In the genomic region with DNA sequence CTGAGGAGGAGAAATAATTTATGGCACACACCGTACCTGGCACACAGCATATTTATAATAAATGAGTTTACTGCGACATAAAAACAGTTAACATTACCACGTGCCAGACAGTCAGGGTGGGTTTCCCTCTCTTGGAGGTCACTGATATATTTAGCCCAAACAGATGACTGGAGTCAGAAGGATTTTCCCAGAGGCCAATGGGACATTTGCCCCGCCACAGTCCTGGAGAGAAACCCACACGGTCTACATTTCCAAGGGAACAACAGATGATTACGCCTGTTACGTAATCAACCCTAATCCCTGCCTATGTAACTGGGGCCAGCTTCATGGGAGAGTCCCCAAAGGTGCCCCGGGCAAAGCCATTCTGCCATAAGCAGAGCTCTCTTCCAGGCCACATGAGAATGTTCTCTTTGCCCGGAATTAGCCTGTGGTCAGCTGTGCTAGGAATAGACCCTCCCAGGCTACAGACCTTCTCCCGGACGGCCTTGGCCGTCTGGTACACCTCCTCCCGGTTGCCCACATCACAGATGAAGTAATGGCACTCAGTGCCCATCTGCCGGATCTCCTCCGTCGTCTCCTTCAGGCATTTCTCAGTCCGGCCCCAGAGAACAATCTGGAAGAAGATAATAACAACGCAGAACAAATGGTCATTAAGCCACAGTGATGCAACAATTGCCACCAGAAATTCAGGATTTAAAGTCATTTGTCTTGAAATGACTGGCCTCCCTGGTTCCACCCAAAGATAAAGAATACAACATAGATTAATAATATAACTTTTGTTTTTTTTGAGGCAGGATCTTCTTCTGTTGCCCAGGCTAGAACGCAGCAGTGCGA, we compare ENCODE assay signal across 17 cellular contexts. TPM values are rescaled to one million over a fixed set of nuclear protein-coding genes. Genes with fewer than 3 reads are reported as not detected.
DNase-seq lines count a peak whose midpoint lies in the region; ATAC-seq and TF ChIP-seq lines count a peak whose summit lies in the region.
"Had no signal": no experiment of that assay in that cellular context is flagged by ENCODE, and none has a peak within 500 bp of the region (broad histone marks: within the 10 kb centered on the region; RNA-seq: fewer than 3 reads in every experiment).

No MANE protein-coding gene starts in this region.

- H3K27ac ChIP-seq in ascending aorta, result peak overlapping the region; percentile 59 to 77
- H3K27ac ChIP-seq: C4-2B had no signal

- H3K36me3 ChIP-seq in ascending aorta, result peaks cover 53 to 63% of the 10 kb centered on the region in 2 donors

- H3K9me3 ChIP-seq in ascending aorta, result no peaks in the 10 kb centered on the region

- no peak overlapping the region for H3K4me3 ChIP-seq in ascending aorta
- H3K4me3 ChIP-seq: skin epidermis had no signal

- H3K4me1 ChIP-seq in ascending aorta, result peaks cover 3 to 15% of the 10 kb centered on the region in 2 donors

- H3K27me3 ChIP-seq in ascending aorta, result no peaks in the 10 kb centered on the region

- intact Hi-C loops in ascending aorta (cut with DNase I), result no loop called here
- intact Hi-C loops in left ventricle myocardium superior (cut with micrococcal nuclease), result loop anchor here (5.0 kb wide), 1 partner anchor 258 kb away; no protein-coding TSS in a partner anchor
- intact Hi-C loops in sciatic nerve (cut with DNase I), result no loop called here

- no peak for TF ChIP-seq CTCF in ascending aorta (IDR thresholded peaks at IDR 0.05)

- ATAC-seq in left ventricle myocardium superior, result peak; percentile 69
- ATAC-seq in sciatic nerve, result peak; percentile 69
- no peak for ATAC-seq in GM19397 (IDR thresholded peaks at IDR 0.05; ENCODE audit: unreplicated experiment)
- no peak for ATAC-seq in GM18858 (IDR thresholded peaks at IDR 0.05; ENCODE audit: unreplicated experiment)
- ATAC-seq: activated CD8-positive, alpha-beta T cell treated with anti-CD3 and anti-CD28 coated beads, Interleukin-2, amount 10 ng/mL, durations not matched to agents 7 days and 5 days had no signal

- DNase-seq in Daoy (ENCODE audit: low read depth), result peak; percentile 44
- no peak for DNase-seq in ascending aorta (ENCODE audit: low spot score in 2 of 2)
- DNase-seq in left ventricle myocardium superior, result peak; percentile 36
- DNase-seq in sciatic nerve (ENCODE audit: low spot score), result no peak
- no peak for DNase-seq in cerebellum (ENCODE audit: low spot score)
- DNase-seq in HK-2 (ENCODE audit: unreplicated experiment), result no peak
- DNase-seq: activated CD8-positive, alpha-beta T cell treated with anti-CD3 and anti-CD28 coated beads, Interleukin-2, amount 10 ng/mL, durations not matched to agents 7 days and 5 days; activated naive CD4-positive, alpha-beta T cell treated with anti-CD3 and anti-CD28 coated beads for 36 hours; dermis blood vessel endothelial cell; GF-D8; NCI-H146; NCI-H774 had no signal

RNA-seq across cellular contexts. Expression of gene DHRS3, which starts 37.7 kb away (rescaled TPM):
- total RNA-seq in Daoy (2014; rRNA removed; shearing (Covaris generic)), result 45.8 and 49.4 TPM in 2 replicates
- total RNA-seq in ascending aorta (39.4 TPM), left ventricle myocardium superior (79.6 TPM), sciatic nerve (271 TPM), cerebellum (23.6 TPM)
- total RNA-seq: HT1080 had no signal

Comparison
In these comparisons a context has a peak if more than half of its experiments do, and no peak if none do; other contexts are left out.
1. DNase-seq: peak in Daoy (single experiment) and left ventricle myocardium superior (single experiment); none in ascending aorta (0 of 2), sciatic nerve (single experiment), cerebellum (single experiment) and HK-2 (single experiment).
2. ATAC-seq: peak in left ventricle myocardium superior (single experiment) and sciatic nerve (single experiment); none in GM19397 (single experiment) and GM18858 (single experiment).